21 cellular contexts compared by ENCODE assay signal in genomic region chr22:43217285-43218030, GRCh38. TPM values are rescaled to one million over a fixed set of nuclear protein-coding genes. Genes with fewer than 3 reads are reported as not detected.
DNase-seq lines count a peak whose midpoint lies in the region; ATAC-seq and TF ChIP-seq lines count a peak whose summit lies in the region.
"Had no signal": no experiment of that assay in that cellular context is flagged by ENCODE, and none has a peak within 500 bp of the region (broad histone marks: within the 10 kb centered on the region; RNA-seq: fewer than 3 reads in every experiment).

No MANE protein-coding gene starts in this region.

- H3K27me3 ChIP-seq in neural progenitor cell, result no peaks in the 10 kb centered on the region
- no peaks in the 10 kb centered on the region for H3K27me3 ChIP-seq in PC-3 (ENCODE audit: low read length)
- H3K27me3 ChIP-seq: BLaER1 treated with 17β-estradiol and CSF1 and Interleukin-3, amounts not matched to agents 10 nM and 100 nM; SJSA1 had no signal

- H3K27ac ChIP-seq in neural progenitor cell (no peak overlapping the region), PC-3 (ENCODE audit: low read length) (no peak overlapping the region)
- H3K27ac ChIP-seq: 22Rv1; BLaER1 treated with 17β-estradiol and CSF1 and Interleukin-3, amounts not matched to agents 10 nM and 100 nM; GM23248; SJSA1 had no signal

- H4K20me1 ChIP-seq in neural progenitor cell (ENCODE audit: low read depth) (peaks cover 6% of the 10 kb centered on the region), PC-3 (ENCODE audit: low read length) (no peaks in the 10 kb centered on the region)
- H4K20me1 ChIP-seq: BLaER1 treated with 17β-estradiol and CSF1 and Interleukin-3, amounts not matched to agents 10 nM and 100 nM had no signal

- no peaks in the 10 kb centered on the region for H3K36me3 ChIP-seq in neural progenitor cell
- H3K36me3 ChIP-seq in PC-3 (ENCODE audit: low read depth, low read length), result no peaks in the 10 kb centered on the region
- H3K36me3 ChIP-seq in mucosa of descending colon (ENCODE audit: low read depth), result no peaks in the 10 kb centered on the region
- H3K36me3 ChIP-seq: BLaER1 treated with 17β-estradiol and CSF1 and Interleukin-3, amounts not matched to agents 10 nM and 100 nM; SJSA1 had no signal

- no peaks in the 10 kb centered on the region for H3K9me2 ChIP-seq in PC-3 (replicated peaks; ENCODE audit: low read length)

- no TSS peak for BruUV-seq in PC-3 (replicated peaks; lab: Mats Ljungman, UMichigan)

- intact Hi-C loops in PC-3 (cut with micrococcal nuclease) (no loop called here), mucosa of descending colon (cut with DNase I, micrococcal nuclease) (no loop called here)

- CTCF ChIA-PET in WTC11 (lab: Charles Lee) (interaction anchor here (0.8 to 4.4 kb wide), 2 partner anchors 10 to 14 kb away, joined by 4 to 41 read pairs; no protein-coding TSS in a partner anchor), PC-3 (lab: Charles Lee) (no interaction called here)

- H3K79me2 ChIP-seq in neural progenitor cell (ENCODE audit: low read depth), result no peaks in the 10 kb centered on the region
- H3K79me2 ChIP-seq in PC-3 (ENCODE audit: low read length), result no peaks in the 10 kb centered on the region

- TF ChIP-seq CTCF in WTC11 (IDR thresholded peaks at IDR 0.05) (no peak), endothelial cell (IDR thresholded peaks at IDR 0.05; ENCODE audit: unreplicated experiment) (no peak), neural progenitor cell (IDR thresholded peaks at IDR 0.05) (no peak), PC-3 (conservative IDR thresholded peaks at IDR 0.05; ENCODE audit: low read depth, low read length) (no peak), mucosa of descending colon (IDR thresholded peaks at IDR 0.05) (no peak)

- H3K4me1 ChIP-seq in neural progenitor cell, result peaks cover 15% of the 10 kb centered on the region
- no peaks in the 10 kb centered on the region for H3K4me1 ChIP-seq in PC-3 (ENCODE audit: insufficient read depth, low read length)
- H3K4me1 ChIP-seq in mucosa of descending colon (ENCODE audit: low read depth), result no peaks in the 10 kb centered on the region
- H3K4me1 ChIP-seq: SJSA1 had no signal

- no peak overlapping the region for H2AFZ ChIP-seq in neural progenitor cell (replicated peaks)
- no peak overlapping the region for H2AFZ ChIP-seq in PC-3 (ENCODE audit: low read length)
- H2AFZ ChIP-seq: GM23248 had no signal

- H3K27ac Mint-ChIP-seq in WTC11, result peak overlapping the region; percentile 29; the same call in 1 of the 2 replicates
- H3K27ac Mint-ChIP-seq in endothelial cell (ENCODE audit: unreplicated experiment), result no peak overlapping the region
- H3K27ac Mint-ChIP-seq in neural progenitor cell, result peak overlapping the region; percentile 72
- H3K27ac Mint-ChIP-seq: CD8-positive, alpha-beta T cell had no signal

- H3K9ac ChIP-seq in neural progenitor cell (no peak overlapping the region), PC-3 (ENCODE audit: low read length) (no peak overlapping the region)
- H3K9ac ChIP-seq: BLaER1 treated with 17β-estradiol and CSF1 and Interleukin-3, amounts not matched to agents 10 nM and 100 nM; GM23248 had no signal

- peak; percentile 57 for ATAC-seq in WTC11
- ATAC-seq in PC-3, result no peak
- ATAC-seq in HG02981 (IDR thresholded peaks at IDR 0.05; ENCODE audit: unreplicated experiment), result no peak
- no peak for ATAC-seq in mucosa of descending colon
- ATAC-seq: CD8-positive, alpha-beta T cell had no signal

- H3K27me3 Mint-ChIP-seq in WTC11 (ENCODE audit: low read depth) (no peaks in the 10 kb centered on the region), endothelial cell (ENCODE audit: unreplicated experiment) (peaks cover 17% of the 10 kb centered on the region), neural progenitor cell (ENCODE audit: insufficient read depth, low read depth) (peaks cover 2% of the 10 kb centered on the region)

- H3K36me3 Mint-ChIP-seq in WTC11 (no peaks in the 10 kb centered on the region), endothelial cell (ENCODE audit: low read depth, unreplicated experiment) (peaks cover 22% of the 10 kb centered on the region), neural progenitor cell (peaks cover 7% of the 10 kb centered on the region)
- H3K36me3 Mint-ChIP-seq: CD8-positive, alpha-beta T cell had no signal

- H3K9me3 ChIP-seq in neural progenitor cell (ENCODE audit: low read depth), result no peaks in the 10 kb centered on the region
- no peaks in the 10 kb centered on the region for H3K9me3 ChIP-seq in PC-3 (ENCODE audit: low read length)
- no peaks in the 10 kb centered on the region for H3K9me3 ChIP-seq in mucosa of descending colon
- H3K9me3 ChIP-seq: BLaER1 treated with 17β-estradiol and CSF1 and Interleukin-3, amounts not matched to agents 10 nM and 100 nM; SJSA1 had no signal

- peak; percentile 5 for DNase-seq in NCI-H82 (lab: John Stamatoyannopoulos, UW)
- DNase-seq in NCI-H82 treated with DMSO at 0.1 percent for 48 hours (lab: John Stamatoyannopoulos, UW; ENCODE audit: unreplicated experiment), result no peak
- no peak for DNase-seq in WTC11 (ENCODE audit: low spot score)
- no peak for DNase-seq in endothelial cell (ENCODE audit: low spot score)
- DNase-seq in neural progenitor cell (ENCODE audit: low spot score), result no peak
- DNase-seq in PC-3, result no peak
- no peak for DNase-seq in mucosa of descending colon
- DNase-seq: ACHN; CD8-positive, alpha-beta T cell; DND-41; GM23248; IMR-90; MV-4-11; NCI-H1105 treated with DMSO at 0.1 percent for 48 hours; NCI-H2029 treated with DMSO at 0.1 percent for 48 hours; NCI-H226; NCI-H774 had no signal

- H3K9me3 Mint-ChIP-seq in WTC11 (no peaks in the 10 kb centered on the region), endothelial cell (ENCODE audit: unreplicated experiment) (no peaks in the 10 kb centered on the region), neural progenitor cell (no peaks in the 10 kb centered on the region)
- H3K9me3 Mint-ChIP-seq: CD8-positive, alpha-beta T cell had no signal

- H3K4me3 ChIP-seq in neural progenitor cell (no peak overlapping the region), PC-3 (ENCODE audit: low read length) (no peak overlapping the region), mucosa of descending colon (no peak overlapping the region)
- H3K4me3 ChIP-seq: BLaER1 treated with 17β-estradiol and CSF1 and Interleukin-3, amounts not matched to agents 10 nM and 100 nM; GM23248; SJSA1 had no signal

- H3K4me2 ChIP-seq in neural progenitor cell (no peak overlapping the region), PC-3 (ENCODE audit: low read length) (no peak overlapping the region)
- H3K4me2 ChIP-seq: BLaER1 treated with 17β-estradiol and CSF1 and Interleukin-3, amounts not matched to agents 10 nM and 100 nM had no signal

- POLR2A ChIA-PET in WTC11 (lab: Charles Lee) (interaction anchor here (0.6 kb wide), 1 partner anchor 33 kb away, joined by 3 read pairs; no protein-coding TSS in a partner anchor), PC-3 (lab: Charles Lee; ENCODE audit: unreplicated experiment) (no interaction called here)

- H3K4me3 Mint-ChIP-seq in WTC11, result no peak overlapping the region
- peak overlapping the region; percentile 42 for H3K4me3 Mint-ChIP-seq in endothelial cell (ENCODE audit: unreplicated experiment)
- H3K4me3 Mint-ChIP-seq in neural progenitor cell, result no peak overlapping the region
- H3K4me3 Mint-ChIP-seq: CD8-positive, alpha-beta T cell had no signal

- H3F3A ChIP-seq in neural progenitor cell (ENCODE audit: low read depth) (peaks cover 3% of the 10 kb centered on the region), PC-3 (ENCODE audit: low read length, unreplicated experiment) (no peaks in the 10 kb centered on the region)

- H3K4me1 Mint-ChIP-seq in WTC11 (peaks cover 22% of the 10 kb centered on the region), endothelial cell (ENCODE audit: unreplicated experiment) (no peaks in the 10 kb centered on the region), neural progenitor cell (peaks cover 17% of the 10 kb centered on the region)

TF ChIP-seq in WTC11, 78 proteins besides CTCF, POLR2A, EP300 and RAD21:
- TF ChIP-seq STAT6 (CRISPR knock-in tag; conservative IDR thresholded peaks at IDR 0.05; ENCODE audit: low read depth) (no peak), E2F1 (CRISPR knock-in tag; IDR thresholded peaks at IDR 0.05) (no peak), ZNF263 (CRISPR knock-in tag; IDR thresholded peaks at IDR 0.05; ENCODE audit: low read depth) (no peak), FOXJ3 (CRISPR knock-in tag; IDR thresholded peaks at IDR 0.05; ENCODE audit: borderline replicate concordance) (no peak)

RNA-seq across cellular contexts. Expression of gene TTLL12, which starts 30.5 kb away (rescaled TPM):
- 129 to 134 TPM (median 129 TPM) in 3 replicates for total RNA-seq in WTC11 (2021)
- total RNA-seq in endothelial cell (ENCODE audit: unreplicated experiment), result 15.1 TPM
- 27.8 and 73.2 TPM in 2 replicates for total RNA-seq in neural progenitor cell (ENCODE audit: low replicate concordance)
- 48.9 and 54.3 TPM in 2 replicates for total RNA-seq in PC-3 (2014; rRNA removed)
- total RNA-seq in mucosa of descending colon, result 10 to 100 TPM; 47.6 to 95.2 (median 90.1) TPM
